ENCODE assay signal across 8 cellular contexts in the genomic region with DNA sequence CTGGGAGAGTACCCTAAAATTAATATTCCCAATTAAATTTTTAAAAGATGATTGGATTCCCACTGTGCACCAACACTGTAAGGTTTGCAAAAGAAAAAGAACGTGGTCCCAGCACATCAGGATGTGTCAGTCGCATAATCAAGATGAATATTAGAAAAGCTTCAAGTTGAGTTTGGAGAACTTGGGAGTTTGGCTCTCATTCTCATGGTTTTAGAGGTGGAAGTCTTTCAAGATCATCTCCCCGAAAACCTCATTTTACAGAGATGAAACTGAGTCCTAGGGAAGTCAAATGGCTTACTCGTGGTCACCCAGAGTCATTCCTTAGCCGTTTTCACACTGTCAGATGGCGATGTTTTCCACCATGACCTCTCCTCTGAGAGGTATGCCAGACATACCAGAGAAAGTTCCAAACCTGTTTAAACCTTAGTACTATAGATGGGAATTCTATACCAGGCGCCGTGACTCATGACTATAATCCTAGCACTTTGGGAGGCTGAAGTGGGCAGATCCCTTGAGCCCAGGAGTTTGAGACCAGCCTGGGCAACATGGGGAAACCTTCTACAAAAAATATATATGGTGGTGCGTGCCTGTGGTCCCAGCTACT. TPM values are rescaled to one million over a fixed set of nuclear protein-coding genes. Genes with fewer than 3 reads are reported as not detected.
DNase-seq lines count a peak whose midpoint lies in the region; ATAC-seq and TF ChIP-seq lines count a peak whose summit lies in the region.

No MANE protein-coding gene starts in this region.

- H3K4me3 Mint-ChIP-seq in MCF 10A (ENCODE audit: unreplicated experiment), result peak overlapping the region; percentile 73
- H3K4me3 Mint-ChIP-seq in mesothelial cell of epicardium, result peak overlapping the region; percentile 83

- intact Hi-C loops in A673 (cut with micrococcal nuclease; ENCODE audit: unreplicated experiment) (no loop called here), MCF 10A (cut with micrococcal nuclease) (loop anchor here (2.0 kb wide), 1 partner anchor 55 kb away; no protein-coding TSS in a partner anchor)

- H3K27ac Mint-ChIP-seq in MCF 10A (ENCODE audit: low read depth, unreplicated experiment) (no peak overlapping the region), mesothelial cell of epicardium (peak overlapping the region; percentile 84)

- peak overlapping the region; percentile 93 for H3K4me3 ChIP-seq in A673 (ENCODE audit: low read depth, low read length, poor library complexity, severe bottlenecking)
- H3K4me3 ChIP-seq in HUES64 (ENCODE audit: low read length), result peak overlapping the region; percentile 82

- WGBS in HUES64, result 80% methylated on average over 9 of the region's 9 CpGs

- ATAC-seq in HG03139 (IDR thresholded peaks at IDR 0.05; ENCODE audit: unreplicated experiment), result no peak
- ATAC-seq in HG03045 (IDR thresholded peaks at IDR 0.05; ENCODE audit: unreplicated experiment), result no peak
- no peak for ATAC-seq in GM18870 (IDR thresholded peaks at IDR 0.05; ENCODE audit: unreplicated experiment)
- no peak for ATAC-seq in GM19351 (IDR thresholded peaks at IDR 0.05; ENCODE audit: unreplicated experiment)

- H3K9me3 ChIP-seq in A673 (ENCODE audit: low read depth, low read length, poor library complexity, severe bottlenecking), result peaks cover 12% of the 10 kb centered on the region
- H3K9me3 ChIP-seq in HUES64 (ENCODE audit: insufficient read depth, low read depth, low read length), result peaks cover 18% of the 10 kb centered on the region; the same call in 1 of the 2 replicates

- TF ChIP-seq CTCF in A673 (conservative IDR thresholded peaks at IDR 0.05; ENCODE audit: low read depth, low read length) (no peak), MCF 10A (IDR thresholded peaks at IDR 0.05; ENCODE audit: unreplicated experiment) (no peak), mesothelial cell of epicardium (IDR thresholded peaks at IDR 0.05; ENCODE audit: unreplicated experiment) (no peak)

- peaks cover 20% of the 10 kb centered on the region for H3K4me1 ChIP-seq in A673 (ENCODE audit: insufficient read depth, low read length, poor library complexity, severe bottlenecking)
- peaks cover 26% of the 10 kb centered on the region for H3K4me1 ChIP-seq in HUES64 (ENCODE audit: insufficient read depth, low read length)

- DNase-seq in A673 (ENCODE audit: low spot score) (no peak), MCF 10A (ENCODE audit: unreplicated experiment) (peak; percentile 41), mesothelial cell of epicardium (ENCODE audit: low spot score in 2 of 2, unreplicated experiment in 2 of 2) (no peak)

- H3K36me3 Mint-ChIP-seq in MCF 10A (ENCODE audit: insufficient read depth, unreplicated experiment) (peaks cover 6% of the 10 kb centered on the region), mesothelial cell of epicardium (peaks cover 19% of the 10 kb centered on the region)

- H3K27me3 ChIP-seq in A673 (replicated peaks; ENCODE audit: insufficient read depth, low read depth, low read length, poor library complexity), result no peaks in the 10 kb centered on the region
- no peaks in the 10 kb centered on the region for H3K27me3 ChIP-seq in HUES64 (ENCODE audit: insufficient read depth, low read length)

- H3K36me3 ChIP-seq in A673 (ENCODE audit: insufficient read depth, low read length, poor library complexity, severe bottlenecking) (peaks cover 19% of the 10 kb centered on the region), HUES64 (ENCODE audit: insufficient read depth, low read length) (peaks cover 25% of the 10 kb centered on the region)

- H3K27me3 Mint-ChIP-seq in MCF 10A (ENCODE audit: insufficient read depth, unreplicated experiment) (no peaks in the 10 kb centered on the region), mesothelial cell of epicardium (ENCODE audit: low read depth) (no peaks in the 10 kb centered on the region)

- BruUV-seq in A673 (replicated peaks; lab: Mats Ljungman, UMichigan), result TSS peak; percentile 46
- TSS peak; percentile 35 for BruUV-seq in MCF 10A (replicated peaks; lab: Mats Ljungman, UMichigan)

- CTCF ChIA-PET in A673 (lab: Charles Lee) (no interaction called here), MCF 10A (lab: Yijun Ruan, JAX) (interaction anchor here (1.0 kb wide), 1 partner anchor 54 kb away, joined by 3 read pairs; no protein-coding TSS in a partner anchor)

- peaks cover 21% of the 10 kb centered on the region for H3K4me1 Mint-ChIP-seq in MCF 10A (ENCODE audit: insufficient read depth, unreplicated experiment)
- peaks cover 27% of the 10 kb centered on the region for H3K4me1 Mint-ChIP-seq in mesothelial cell of epicardium

- peak overlapping the region; percentile 75 for H3K27ac ChIP-seq in A673 (ENCODE audit: low read depth, low read length, poor library complexity, severe bottlenecking)
- H3K27ac ChIP-seq in HUES64 (ENCODE audit: low read depth, low read length), result no peak overlapping the region; the same call in 1 of the 2 replicates

- no peaks in the 10 kb centered on the region for H3K9me3 Mint-ChIP-seq in MCF 10A (ENCODE audit: unreplicated experiment)
- peaks cover 12% of the 10 kb centered on the region for H3K9me3 Mint-ChIP-seq in mesothelial cell of epicardium

- POLR2A ChIA-PET in A673 (lab: Charles Lee; ENCODE audit: low non-redundant PET) (no interaction called here), MCF 10A (lab: Yijun Ruan, JAX) (interaction anchor here (0.6 to 6.6 kb wide), 13 partner anchors 11 to 143 kb away, joined by 3 to 77 read pairs (median 3); no protein-coding TSS in a partner anchor)

- peak overlapping the region; percentile 63; the same call in 1 of the 2 replicates for H3K9ac ChIP-seq in HUES64 (ENCODE audit: low read depth, low read length)

RNA-seq across cellular contexts. Expression of a gene that starts 1.2 kb away (rescaled TPM):
- total RNA-seq in A673 (2021) (78.6 and 82.8 TPM in 2 replicates), MCF 10A (2022) (25.8 and 31.4 TPM in 2 replicates), mesothelial cell of epicardium (42.6 to 47.6 TPM (median 47.0 TPM) in 3 replicates)
- 55.0 TPM for polyA plus RNA-seq in HUES64 (2013, experiment 1 of 2)
- 79.4 TPM for polyA plus RNA-seq in HUES64 (2013, experiment 2 of 2)
